In the genomic region with DNA sequence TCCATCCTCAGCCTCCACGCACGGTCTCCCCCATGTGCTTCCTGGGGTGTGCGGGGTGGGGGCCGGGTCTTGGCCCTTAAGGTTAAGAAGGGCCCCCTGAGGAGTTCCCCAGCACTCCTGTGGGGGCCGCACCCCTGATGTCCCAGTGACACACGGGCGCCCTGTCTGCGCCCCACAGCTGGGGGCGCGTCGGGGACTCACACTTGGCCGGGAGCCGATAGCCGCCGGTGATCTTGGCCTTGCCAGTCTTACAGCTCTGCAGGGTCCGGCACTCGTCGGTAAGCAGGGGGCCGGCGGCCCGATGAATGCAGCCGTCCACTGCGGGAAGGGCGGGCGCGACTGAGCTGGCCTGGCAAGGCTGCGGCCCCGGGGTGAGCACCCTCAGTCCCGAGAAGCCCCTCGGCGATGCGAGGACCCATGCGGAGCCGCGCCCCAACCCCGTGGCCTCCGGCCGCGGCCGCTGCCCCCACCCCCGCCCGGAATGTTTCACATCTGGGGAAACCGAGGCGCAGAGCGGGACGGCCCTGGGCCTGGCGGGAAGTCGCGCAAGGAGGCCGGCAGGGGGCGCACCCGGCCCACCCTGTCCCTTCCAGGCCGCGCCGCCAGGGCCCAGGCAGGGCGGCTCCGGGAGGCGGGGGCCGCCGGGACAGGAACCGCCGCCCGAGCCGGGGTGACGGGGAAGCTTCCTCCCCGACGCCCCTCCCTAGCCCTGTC, we compare ENCODE assay signal across 8 cellular contexts. TPM values are rescaled to one million over a fixed set of nuclear protein-coding genes. Genes with fewer than 3 reads are reported as not detected.
DNase-seq lines count a peak whose midpoint lies in the region; ATAC-seq, FAIRE-seq and TF ChIP-seq lines count a peak whose summit lies in the region.

No MANE protein-coding gene starts in this region.

- peaks cover 85% of the 10 kb centered on the region for H3K4me1 ChIP-seq in BLaER1
- peaks cover 10% of the 10 kb centered on the region for H3K4me1 ChIP-seq in keratinocyte (ENCODE audit: control insufficient read depth, extremely low read depth, insufficient read depth, low read length)

- H3K9ac ChIP-seq in BLaER1 (peak overlapping the region; percentile 29; the same call in 1 of the 2 replicates), keratinocyte (ENCODE audit: control insufficient read depth, extremely low read depth, insufficient read depth, low read length) (peak overlapping the region; percentile 33)

- TF ChIP-seq CTCF in keratinocyte (optimal IDR thresholded peaks at IDR 0.05 in 1 of 3, IDR thresholded peaks at IDR 0.05 in 1 of 3, conservative IDR thresholded peaks at IDR 0.05 in 1 of 3; ENCODE audit: extremely low read depth in 1 of 3, insufficient read depth in 2 of 3, low read length in 3 of 3) = peak; percentile 12 to 85 (median 67)

- peaks cover 39% of the 10 kb centered on the region for H3K36me3 ChIP-seq in BLaER1
- H3K36me3 ChIP-seq in keratinocyte (ENCODE audit: control insufficient read depth in 2 of 2, extremely low read depth in 1 of 2, insufficient read depth in 2 of 2, low read length in 2 of 2) = peaks cover 9 to 18% of the 10 kb centered on the region in 2 experiments

- no peak overlapping the region for H2AFZ ChIP-seq in keratinocyte (ENCODE audit: control insufficient read depth, low read length)

- no peak for FAIRE-seq in keratinocyte (lab: Jason Lieb, UNC)

- H3K4me2 ChIP-seq in BLaER1 = peak overlapping the region; percentile 97
- H3K4me2 ChIP-seq in keratinocyte (ENCODE audit: control insufficient read depth, extremely low read depth, insufficient read depth, low read depth, low read length) = peak overlapping the region; percentile 58

- H3K27me3 ChIP-seq in BLaER1 (0 out of 2 replicates have a peak, but pooled peaks cover 7% of the 10 kb centered on the region), keratinocyte (ENCODE audit: control insufficient read depth, extremely low read depth, insufficient read depth, low read length) (no peaks in the 10 kb centered on the region)

- no peak overlapping the region for H3K27ac ChIP-seq in BLaER1
- no peak overlapping the region for H3K27ac ChIP-seq in keratinocyte (ENCODE audit: control insufficient read depth, insufficient read depth, low read length)

- H3K4me3 ChIP-seq in BLaER1 (peak overlapping the region; percentile 55), keratinocyte (ENCODE audit: control insufficient read depth in 2 of 3, extremely low read depth in 1 of 3, insufficient read depth in 2 of 3, low read depth in 1 of 3, low read length in 3 of 3) (peak overlapping the region in 1 of 3 experiments; percentile 12)

- dilution Hi-C loops in keratinocyte (cut with MboI; ENCODE audit: extremely low pct_ligation_motif_present, low sequenced_read_pairs) = loop anchor here (10.0 kb wide), 1 partner anchor 135 kb away; no protein-coding TSS in a partner anchor

- H3K9me3 ChIP-seq in BLaER1 = no peaks in the 10 kb centered on the region
- H3K9me3 ChIP-seq in keratinocyte (ENCODE audit: control insufficient read depth, low read depth, low read length) = no peaks in the 10 kb centered on the region

- no peak for ATAC-seq in HG02884 (IDR thresholded peaks at IDR 0.05; ENCODE audit: unreplicated experiment)

- peaks cover 95% of the 10 kb centered on the region for H4K20me1 ChIP-seq in BLaER1
- H4K20me1 ChIP-seq in keratinocyte (ENCODE audit: control insufficient read depth, extremely low read depth, insufficient read depth, low read length) = peaks cover 6% of the 10 kb centered on the region

- peak; percentile 47 for DNase-seq in HCEC 1CT
- DNase-seq in activated CD4-positive, alpha-beta T cell treated with anti-CD3 and anti-CD28 coated beads for 1 hour = peak; percentile 60
- DNase-seq in central memory CD4-positive, alpha-beta T cell = peak; percentile 74
- no peak for DNase-seq in keratinocyte (ENCODE audit: low read depth, low spot score)
- DNase-seq in stimulated activated CD4-positive, alpha-beta T cell treated with anti-CD3 and anti-CD28 coated beads, Interleukin-1b, Interleukin-23, amount 100 ng/mL, for 24 hours (ENCODE audit: low read depth in 4 of 4, low spot score in 1 of 4) = peak; percentile 45 to 65 (median 53)
- no peak for DNase-seq in NK-92 treated with Interleukin-12 subunit alpha and Interleukin-12 subunit beta, amount 100 ng/mL, for 24 hours (lab: John Stamatoyannopoulos, UW)

- H3K79me2 ChIP-seq in keratinocyte (ENCODE audit: control insufficient read depth, insufficient read depth, low read length) = no peaks in the 10 kb centered on the region

- H3K9me1 ChIP-seq in keratinocyte (ENCODE audit: control insufficient read depth, extremely low read depth, insufficient read depth, low read length) = peaks cover 2% of the 10 kb centered on the region

RNA-seq across cellular contexts. Expression of a gene that starts 13.9 kb away (rescaled TPM):
- polyA plus RNA-seq in keratinocyte = 106 to 201 TPM (median 143 TPM) in 3 replicates
- 178 TPM for polyA plus RNA-seq in keratinocyte (2011; ENCODE audit: low read depth)
- polyA plus RNA-seq in keratinocyte (2011; cell fraction: cytosol; rRNA removed) = 114 and 129 TPM in 2 replicates
- 136 and 159 TPM in 2 replicates for polyA plus RNA-seq in keratinocyte (2011; cell fraction: nucleus; rRNA removed)
- polyA plus RNA-seq in keratinocyte (2012; ENCODE audit: low replicate concordance) = 96.8 and 122 TPM in 2 replicates
- 110 to 150 TPM (median 136 TPM) in 3 replicates for polyA minus RNA-seq in keratinocyte
- 176 TPM for polyA minus RNA-seq in keratinocyte (2011; cell fraction: cytosol; rRNA and poly(A)+ RNA removed)
- polyA minus RNA-seq in keratinocyte (2011; cell fraction: nucleus; rRNA and poly(A)+ RNA removed) = 37.9 and 48.4 TPM in 2 replicates

RNA-seq across cellular contexts. Expression of a gene that starts 25.8 kb away (rescaled TPM):
- polyA plus RNA-seq in keratinocyte = 159 to 308 TPM (median 242 TPM) in 3 replicates
- polyA plus RNA-seq in keratinocyte (2011; ENCODE audit: low read depth) = 8.0 TPM
- 179 and 361 TPM in 2 replicates for polyA plus RNA-seq in keratinocyte (2011; cell fraction: cytosol; rRNA removed)
- 107 and 138 TPM in 2 replicates for polyA plus RNA-seq in keratinocyte (2011; cell fraction: nucleus; rRNA removed)
- polyA plus RNA-seq in keratinocyte (2012; ENCODE audit: low replicate concordance) = 346 and 458 TPM in 2 replicates
- 107 to 438 TPM (median 174 TPM) in 3 replicates for polyA minus RNA-seq in keratinocyte
- 393 TPM for polyA minus RNA-seq in keratinocyte (2011; cell fraction: cytosol; rRNA and poly(A)+ RNA removed)
- 52.0 and 55.9 TPM in 2 replicates for polyA minus RNA-seq in keratinocyte (2011; cell fraction: nucleus; rRNA and poly(A)+ RNA removed)

RNA-seq across cellular contexts. Expression of a gene that starts 35.5 kb away (rescaled TPM):
- polyA plus RNA-seq in keratinocyte = not detected in 3 replicates
- not detected for polyA plus RNA-seq in keratinocyte (2011; ENCODE audit: low read depth)
- polyA plus RNA-seq in keratinocyte (2011; cell fraction: cytosol; rRNA removed) = not detected in 2 replicates
- polyA plus RNA-seq in keratinocyte (2011; cell fraction: nucleus; rRNA removed) = not detected in 2 replicates
- polyA plus RNA-seq in keratinocyte (2012; ENCODE audit: low replicate concordance) = 0.20 TPM in 1 of 2 replicates, not detected in the other
- not detected in 3 replicates for polyA minus RNA-seq in keratinocyte
- not detected for polyA minus RNA-seq in keratinocyte (2011; cell fraction: cytosol; rRNA and poly(A)+ RNA removed)
- polyA minus RNA-seq in keratinocyte (2011; cell fraction: nucleus; rRNA and poly(A)+ RNA removed) = not detected in 2 replicates

Comparison
In these comparisons a context has a peak if more than half of its experiments do, and no peak if none do; other contexts are left out.
1. DNase-seq: peak in HCEC 1CT (single experiment), activated CD4-positive, alpha-beta T cell treated with anti-CD3 and anti-CD28 coated beads for 1 hour (single experiment), central memory CD4-positive, alpha-beta T cell (single experiment) and stimulated activated CD4-positive, alpha-beta T cell treated with anti-CD3 and anti-CD28 coated beads, Interleukin-1b, Interleukin-23, amount 100 ng/mL, for 24 hours (4 of 4); none in keratinocyte (single experiment) and NK-92 treated with Interleukin-12 subunit alpha and Interleukin-12 subunit beta, amount 100 ng/mL, for 24 hours (single experiment).